8 cellular contexts compared by ENCODE assay signal in the genomic region with DNA sequence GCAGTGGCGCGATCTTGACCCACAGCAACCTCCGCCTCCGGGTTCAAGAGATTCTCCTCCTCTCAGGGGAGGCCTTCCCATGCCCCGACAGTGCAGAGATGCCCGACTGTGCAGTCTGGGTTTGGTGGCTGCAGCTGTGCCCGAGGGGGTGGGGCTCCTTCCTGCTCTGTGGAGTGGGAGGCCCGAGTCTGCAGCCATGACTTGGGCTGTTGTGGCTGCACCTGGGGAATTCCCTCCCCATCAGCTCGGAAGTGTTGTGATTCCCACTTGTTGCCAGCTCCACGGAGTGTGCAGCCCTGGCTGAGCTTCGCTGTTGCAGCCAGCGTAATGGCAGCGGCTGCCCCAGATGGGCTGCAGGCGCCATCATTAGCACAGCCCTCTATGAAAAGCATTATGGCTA.
A peak's percentile ranks its signal among the peaks of the same experiment; 100 is the strongest.
DNase-seq lines count a peak whose midpoint lies in the region; ATAC-seq and TF ChIP-seq lines count a peak whose summit lies in the region.

No MANE protein-coding gene starts in this region.

- H3K4me3 Mint-ChIP-seq in activated CD8-positive, alpha-beta T cell treated with anti-CD3 and anti-CD28 coated beads for 36 hours: no peak overlapping the region
- H3K4me3 Mint-ChIP-seq in activated CD8-positive, alpha-beta T cell treated with anti-CD3 and anti-CD28 coated beads, Interleukin-2, amount 10 ng/mL, durations not matched to agents 7 days and 5 days: no peak overlapping the region
- H3K4me3 Mint-ChIP-seq in activated CD4-positive, alpha-beta memory T cell treated with anti-CD3 and anti-CD28 coated beads for 36 hours: no peak overlapping the region

- H3K9me3 ChIP-seq in uterus: no peaks in the 10 kb centered on the region

- DNase-seq in activated CD8-positive, alpha-beta T cell treated with anti-CD3 and anti-CD28 coated beads for 36 hours: peak; percentile 40
- no peak for DNase-seq in activated CD8-positive, alpha-beta T cell treated with anti-CD3 and anti-CD28 coated beads, Interleukin-2, amount 10 ng/mL, durations not matched to agents 7 days and 5 days
- peak; percentile 74 for DNase-seq in activated CD4-positive, alpha-beta memory T cell treated with anti-CD3 and anti-CD28 coated beads for 36 hours
- peak; percentile 41 for DNase-seq in kidney tubule cell (ENCODE audit: low spot score)
- no peak for DNase-seq in uterus
- no peak for DNase-seq in foreskin fibroblast
- no peak for DNase-seq in NOMO-1 (lab: John Stamatoyannopoulos, UW; ENCODE audit: unreplicated experiment in 2 of 2)

- ATAC-seq in activated CD8-positive, alpha-beta T cell treated with anti-CD3 and anti-CD28 coated beads for 36 hours: peak; percentile 63
- ATAC-seq in activated CD8-positive, alpha-beta T cell treated with anti-CD3 and anti-CD28 coated beads, Interleukin-2, amount 10 ng/mL, durations not matched to agents 7 days and 5 days: no peak
- ATAC-seq in GM21619 (IDR thresholded peaks at IDR 0.05; ENCODE audit: unreplicated experiment): no peak

- peaks cover under 1% of the 10 kb centered on the region for H3K27me3 Mint-ChIP-seq in activated CD8-positive, alpha-beta T cell treated with anti-CD3 and anti-CD28 coated beads for 36 hours
- H3K27me3 Mint-ChIP-seq in activated CD8-positive, alpha-beta T cell treated with anti-CD3 and anti-CD28 coated beads, Interleukin-2, amount 10 ng/mL, durations not matched to agents 7 days and 5 days (ENCODE audit: low read depth): peaks cover 9% of the 10 kb centered on the region
- no peaks in the 10 kb centered on the region for H3K27me3 Mint-ChIP-seq in activated CD4-positive, alpha-beta memory T cell treated with anti-CD3 and anti-CD28 coated beads for 36 hours

- H3K4me3 ChIP-seq in uterus: peak overlapping the region in 1 of 2 donors; percentile 25
- no peak overlapping the region for H3K4me3 ChIP-seq in foreskin fibroblast (ENCODE audit: low read depth in 1 of 2, low read length in 2 of 2)

- peaks cover 5% of the 10 kb centered on the region for H3K4me1 Mint-ChIP-seq in activated CD8-positive, alpha-beta T cell treated with anti-CD3 and anti-CD28 coated beads for 36 hours (ENCODE audit: low read depth)
- peaks cover 3% of the 10 kb centered on the region for H3K4me1 Mint-ChIP-seq in activated CD8-positive, alpha-beta T cell treated with anti-CD3 and anti-CD28 coated beads, Interleukin-2, amount 10 ng/mL, durations not matched to agents 7 days and 5 days (ENCODE audit: low read depth)
- peaks cover 34% of the 10 kb centered on the region for H3K4me1 Mint-ChIP-seq in activated CD4-positive, alpha-beta memory T cell treated with anti-CD3 and anti-CD28 coated beads for 36 hours (ENCODE audit: low read depth)

- peak overlapping the region; percentile 84 to 88 for H3K27ac ChIP-seq in uterus

- POLR2A ChIA-PET in activated CD8-positive, alpha-beta T cell treated with anti-CD3 and anti-CD28 coated beads for 36 hours (lab: Charles Lee): no interaction called here
- POLR2A ChIA-PET in activated CD8-positive, alpha-beta T cell treated with anti-CD3 and anti-CD28 coated beads, Interleukin-2, amount 10 ng/mL, durations not matched to agents 7 days and 5 days (lab: Charles Lee): no interaction called here
- POLR2A ChIA-PET in activated CD4-positive, alpha-beta memory T cell treated with anti-CD3 and anti-CD28 coated beads for 36 hours (lab: Charles Lee): interaction anchor here (0.6 to 1.7 kb wide), 7 partner anchors 9 to 157 kb away, joined by 3 to 9 read pairs (median 4); no protein-coding TSS in a partner anchor

- CTCF ChIA-PET in activated CD8-positive, alpha-beta T cell treated with anti-CD3 and anti-CD28 coated beads for 36 hours (lab: Charles Lee): interaction anchor here (0.7 kb wide), 1 partner anchor 320 kb away, joined by 3 read pairs; no protein-coding TSS in a partner anchor
- CTCF ChIA-PET in activated CD8-positive, alpha-beta T cell treated with anti-CD3 and anti-CD28 coated beads, Interleukin-2, amount 10 ng/mL, durations not matched to agents 7 days and 5 days (lab: Charles Lee): interaction anchor here (1.4 kb wide), 1 partner anchor 23 kb away, joined by 3 read pairs; no protein-coding TSS in a partner anchor
- CTCF ChIA-PET in activated CD4-positive, alpha-beta memory T cell treated with anti-CD3 and anti-CD28 coated beads for 36 hours (lab: Charles Lee): interaction anchor here (0.8 to 2.9 kb wide), 6 partner anchors 16 to 156 kb away, joined by 3 to 9 read pairs (median 6); no protein-coding TSS in a partner anchor

- intact Hi-C loops in activated CD8-positive, alpha-beta T cell treated with anti-CD3 and anti-CD28 coated beads for 36 hours (cut with micrococcal nuclease): no loop called here
- intact Hi-C loops in activated CD4-positive, alpha-beta memory T cell treated with anti-CD3 and anti-CD28 coated beads for 36 hours (cut with micrococcal nuclease): loop anchor here (1.0 to 5.0 kb wide), 9 partner anchors 15 to 236 kb away; partner anchors contain the start of genes MMD and PCTP
- intact Hi-C loops in uterus (cut with DNase I; ENCODE audit: low total_unique reads): no loop called here

- H3K9me3 Mint-ChIP-seq in activated CD8-positive, alpha-beta T cell treated with anti-CD3 and anti-CD28 coated beads for 36 hours: no peaks in the 10 kb centered on the region
- no peaks in the 10 kb centered on the region for H3K9me3 Mint-ChIP-seq in activated CD8-positive, alpha-beta T cell treated with anti-CD3 and anti-CD28 coated beads, Interleukin-2, amount 10 ng/mL, durations not matched to agents 7 days and 5 days (ENCODE audit: insufficient read depth)
- no peaks in the 10 kb centered on the region for H3K9me3 Mint-ChIP-seq in activated CD4-positive, alpha-beta memory T cell treated with anti-CD3 and anti-CD28 coated beads for 36 hours

- no peaks in the 10 kb centered on the region for H3K27me3 ChIP-seq in uterus

- no peak for TF ChIP-seq CTCF in activated CD8-positive, alpha-beta T cell treated with anti-CD3 and anti-CD28 coated beads for 36 hours (IDR thresholded peaks at IDR 0.05)
- no peak for TF ChIP-seq CTCF in uterus (IDR thresholded peaks at IDR 0.05)
- TF ChIP-seq CTCF in foreskin fibroblast (IDR thresholded peaks at IDR 0.05; ENCODE audit: low read depth, low read length): no peak

- H3K27ac Mint-ChIP-seq in activated CD8-positive, alpha-beta T cell treated with anti-CD3 and anti-CD28 coated beads for 36 hours: no peak overlapping the region
- H3K27ac Mint-ChIP-seq in activated CD8-positive, alpha-beta T cell treated with anti-CD3 and anti-CD28 coated beads, Interleukin-2, amount 10 ng/mL, durations not matched to agents 7 days and 5 days: no peak overlapping the region
- no peak overlapping the region for H3K27ac Mint-ChIP-seq in activated CD4-positive, alpha-beta memory T cell treated with anti-CD3 and anti-CD28 coated beads for 36 hours

- no peaks in the 10 kb centered on the region for H3K4me1 ChIP-seq in uterus

- no peak for TF ChIP-seq POLR2A in uterus (IDR thresholded peaks at IDR 0.05)

- no peaks in the 10 kb centered on the region for H3K36me3 Mint-ChIP-seq in activated CD8-positive, alpha-beta T cell treated with anti-CD3 and anti-CD28 coated beads for 36 hours (ENCODE audit: low read depth)
- no peaks in the 10 kb centered on the region for H3K36me3 Mint-ChIP-seq in activated CD8-positive, alpha-beta T cell treated with anti-CD3 and anti-CD28 coated beads, Interleukin-2, amount 10 ng/mL, durations not matched to agents 7 days and 5 days (ENCODE audit: low read depth)
- H3K36me3 Mint-ChIP-seq in activated CD4-positive, alpha-beta memory T cell treated with anti-CD3 and anti-CD28 coated beads for 36 hours: no peaks in the 10 kb centered on the region

- H3K36me3 ChIP-seq in uterus: no peaks in the 10 kb centered on the region

Comparison
In these comparisons a context has a peak if more than half of its experiments do, and no peak if none do; other contexts are left out.
1. DNase-seq: peak in activated CD8-positive, alpha-beta T cell treated with anti-CD3 and anti-CD28 coated beads for 36 hours (single experiment), activated CD4-positive, alpha-beta memory T cell treated with anti-CD3 and anti-CD28 coated beads for 36 hours (single experiment) and kidney tubule cell (single experiment); none in activated CD8-positive, alpha-beta T cell treated with anti-CD3 and anti-CD28 coated beads, Interleukin-2, amount 10 ng/mL, durations not matched to agents 7 days and 5 days (single experiment), uterus (0 of 2), foreskin fibroblast (0 of 2) and NOMO-1 (0 of 2).